ENCODE assay signal across 12 cellular contexts in the genomic region with DNA sequence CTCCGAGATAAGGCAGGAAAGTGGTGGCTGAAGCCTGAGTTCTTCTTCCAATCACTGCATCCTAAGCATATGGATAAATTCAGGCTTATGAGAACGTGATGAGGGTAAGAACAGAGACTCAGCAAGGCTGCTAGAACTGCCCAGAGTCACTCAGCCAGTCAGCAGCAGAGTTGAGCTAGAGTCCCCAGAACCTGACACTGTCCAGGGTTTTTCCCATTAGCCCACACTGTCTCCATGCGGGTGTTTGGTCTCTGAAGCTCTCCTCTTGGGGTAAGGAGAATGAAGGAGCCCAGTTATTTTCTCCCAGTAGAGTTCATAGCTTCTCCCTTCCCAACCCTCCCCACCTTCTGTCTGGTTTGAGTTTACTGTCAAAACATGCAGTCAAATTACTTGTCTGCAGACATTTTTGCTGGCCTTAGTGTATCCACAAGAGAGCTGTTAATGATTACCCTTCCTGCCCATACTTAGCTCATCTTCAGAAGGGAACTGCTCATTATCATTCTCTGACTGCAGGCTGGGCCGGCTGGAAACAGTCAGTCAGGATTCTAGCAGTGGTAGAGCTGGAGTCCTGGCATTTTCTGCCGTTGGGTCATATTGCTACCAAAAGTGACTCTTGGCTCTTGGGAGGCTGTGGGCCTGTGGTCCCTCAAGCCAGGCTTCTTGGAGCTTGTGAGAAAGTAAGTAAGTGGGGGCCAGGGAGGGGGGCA.
DNase-seq lines count a peak whose midpoint lies in the region; ATAC-seq and TF ChIP-seq lines count a peak whose summit lies in the region.
"Had no signal": no experiment of that assay in that cellular context is flagged by ENCODE, and none has a peak within 500 bp of the region (broad histone marks: within the 10 kb centered on the region; RNA-seq: fewer than 3 reads in every experiment).

No MANE protein-coding gene starts in this region.

- no peaks in the 10 kb centered on the region for H3K27me3 ChIP-seq in endodermal cell (ENCODE audit: control insufficient read depth, insufficient read depth, low read length, poor library complexity, severe bottlenecking)
- H3K27me3 ChIP-seq: ascending aorta, Peyer's patch had no signal

- H3K9ac ChIP-seq in endodermal cell (ENCODE audit: extremely low read depth, low read length, poor library complexity, severe bottlenecking) = no peak overlapping the region

- no peaks in the 10 kb centered on the region for H3K36me3 ChIP-seq in endodermal cell (ENCODE audit: control insufficient read depth, insufficient read depth, low read length)
- H3K36me3 ChIP-seq: ascending aorta, Peyer's patch had no signal

- no peak overlapping the region for H3K4me3 ChIP-seq in endodermal cell (ENCODE audit: low read length)
- H3K4me3 ChIP-seq: ascending aorta, Peyer's patch had no signal

- H3K4me3 Mint-ChIP-seq in endodermal cell = no peak overlapping the region
- H3K4me3 Mint-ChIP-seq in stimulated activated naive B cell treated with anti-CD40 and anti-IgM and Interleukin-4, amounts not matched to agents 10 μg/mL and 1 μg/mL and 100 μg/mL, for 72 hours = peak overlapping the region; percentile 47 to 48
- H3K4me3 Mint-ChIP-seq: activated T-cell treated with anti-CD3 and anti-CD28 coated beads, Interleukin-2, amount 50 U/mL, for 72 hours had no signal

- no peaks in the 10 kb centered on the region for H3K27me3 Mint-ChIP-seq in endodermal cell (ENCODE audit: insufficient read depth)
- peaks cover 26 to 34% of the 10 kb centered on the region in 2 donors for H3K27me3 Mint-ChIP-seq in stimulated activated naive B cell treated with anti-CD40 and anti-IgM and Interleukin-4, amounts not matched to agents 10 μg/mL and 1 μg/mL and 100 μg/mL, for 72 hours

- H3K27ac Mint-ChIP-seq in endodermal cell = no peak overlapping the region
- no peak overlapping the region for H3K27ac Mint-ChIP-seq in stimulated activated naive B cell treated with anti-CD40 and anti-IgM and Interleukin-4, amounts not matched to agents 10 μg/mL and 1 μg/mL and 100 μg/mL, for 72 hours
- H3K27ac Mint-ChIP-seq: activated T-cell treated with anti-CD3 and anti-CD28 coated beads, Interleukin-2, amount 50 U/mL, for 72 hours had no signal

- H3K9me3 ChIP-seq in endodermal cell (ENCODE audit: control insufficient read depth, low read length) = no peaks in the 10 kb centered on the region
- H3K9me3 ChIP-seq: ascending aorta, Peyer's patch had no signal

- 88 to 89% methylated on average over 4 to 5 of the region's 5 CpGs for WGBS in endodermal cell (ENCODE audit: insufficient coverage in 1 of 2, insufficient read length in 1 of 2), 2 experiments

- ATAC-seq in GM19372 (IDR thresholded peaks at IDR 0.05; ENCODE audit: low read depth, unreplicated experiment) = peak; percentile 52
- ATAC-seq in HG02852 (IDR thresholded peaks at IDR 0.05; ENCODE audit: unreplicated experiment) = peak; percentile 48
- peak; percentile 70 to 77 for ATAC-seq in stimulated activated naive B cell treated with anti-CD40 and anti-IgM and Interleukin-4, amounts not matched to agents 10 μg/mL and 1 μg/mL and 100 μg/mL, for 72 hours (replicated peaks)
- no peak for ATAC-seq in HG03378 (IDR thresholded peaks at IDR 0.05; ENCODE audit: unreplicated experiment)
- ATAC-seq: activated T-cell treated with anti-CD3 and anti-CD28 coated beads, Interleukin-2, amount 50 U/mL, for 72 hours had no signal

- no peaks in the 10 kb centered on the region for H3K36me3 Mint-ChIP-seq in endodermal cell (ENCODE audit: low read depth)
- H3K36me3 Mint-ChIP-seq in stimulated activated naive B cell treated with anti-CD40 and anti-IgM and Interleukin-4, amounts not matched to agents 10 μg/mL and 1 μg/mL and 100 μg/mL, for 72 hours = peaks cover 2 to 3% of the 10 kb centered on the region in 2 donors

- DNase-seq in endodermal cell = peak; percentile 49
- DNase-seq in stimulated activated naive B cell treated with anti-CD40 and anti-IgM and Interleukin-4, amounts not matched to agents 10 μg/mL and 1 μg/mL and 100 μg/mL, for 72 hours = peak; percentile 30
- no peak for DNase-seq in NCI-H1092 treated with DMSO at 0.1 percent for 48 hours (lab: John Stamatoyannopoulos, UW)
- DNase-seq in mesenteric fat pad (ENCODE audit: low spot score) = no peak
- DNase-seq: activated CD4-positive, alpha-beta T cell treated with anti-CD3 and anti-CD28 coated beads for 1 hour; activated T-cell treated with anti-CD3 and anti-CD28 coated beads, Interleukin-2, amount 50 U/mL, for 72 hours; NCI-H345; Peyer's patch had no signal

- no peak for TF ChIP-seq CTCF in endodermal cell (conservative IDR thresholded peaks at IDR 0.05)

- peaks cover 14% of the 10 kb centered on the region for H3K4me1 Mint-ChIP-seq in endodermal cell
- peaks cover 31 to 51% of the 10 kb centered on the region in 2 donors for H3K4me1 Mint-ChIP-seq in stimulated activated naive B cell treated with anti-CD40 and anti-IgM and Interleukin-4, amounts not matched to agents 10 μg/mL and 1 μg/mL and 100 μg/mL, for 72 hours

- H3K4me1 ChIP-seq in endodermal cell (ENCODE audit: control insufficient read depth, insufficient read depth, low read length) = peaks cover 5% of the 10 kb centered on the region
- H3K4me1 ChIP-seq: ascending aorta, Peyer's patch had no signal

- peaks cover 1% of the 10 kb centered on the region for H3K9me3 Mint-ChIP-seq in endodermal cell
- H3K9me3 Mint-ChIP-seq in stimulated activated naive B cell treated with anti-CD40 and anti-IgM and Interleukin-4, amounts not matched to agents 10 μg/mL and 1 μg/mL and 100 μg/mL, for 72 hours = peaks cover 0 to 3% of the 10 kb centered on the region in 2 donors
- H3K9me3 Mint-ChIP-seq: activated T-cell treated with anti-CD3 and anti-CD28 coated beads, Interleukin-2, amount 50 U/mL, for 72 hours had no signal

- H3K27ac ChIP-seq in endodermal cell (ENCODE audit: low read depth, low read length) = no peak overlapping the region
- H3K27ac ChIP-seq: ascending aorta, Peyer's patch had no signal

Comparison
In these comparisons a context has a peak if more than half of its experiments do, and no peak if none do; other contexts are left out.
1. DNase-seq: peak in endodermal cell (single experiment) and stimulated activated naive B cell treated with anti-CD40 and anti-IgM and Interleukin-4, amounts not matched to agents 10 μg/mL and 1 μg/mL and 100 μg/mL, for 72 hours (single experiment); none in NCI-H1092 treated with DMSO at 0.1 percent for 48 hours (single experiment) and mesenteric fat pad (single experiment).